In the genomic region with DNA sequence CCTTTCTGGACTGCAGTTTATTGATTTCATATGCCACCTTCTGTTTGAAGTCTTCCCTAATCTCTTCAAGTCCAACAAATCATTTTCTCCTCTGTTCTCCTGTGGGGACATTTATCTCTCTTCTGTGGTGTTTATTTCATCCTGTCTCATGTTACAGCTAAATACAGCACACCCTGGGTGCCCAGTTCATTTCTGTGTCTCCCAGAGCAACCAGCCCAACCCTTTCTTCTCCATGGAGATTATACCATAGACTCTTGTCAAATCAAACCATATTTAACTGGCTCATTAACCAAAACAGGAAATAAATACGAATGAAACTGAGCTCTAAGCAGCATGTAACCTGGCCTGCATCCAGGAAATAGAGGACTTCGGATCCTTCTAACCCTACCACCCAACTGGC, we compare ENCODE assay signal across 15 cellular contexts. TPM values are rescaled to one million over a fixed set of nuclear protein-coding genes. Genes with fewer than 3 reads are reported as not detected.
A peak's percentile ranks its signal among the peaks of the same experiment; 100 is the strongest.
DNase-seq lines count a peak whose midpoint lies in the region; ATAC-seq and TF ChIP-seq lines count a peak whose summit lies in the region.
"Had no signal": no experiment of that assay in that cellular context is flagged by ENCODE, and none has a peak within 500 bp of the region (broad histone marks: within the 10 kb centered on the region; RNA-seq: fewer than 3 reads in every experiment).

A gene with protein sequence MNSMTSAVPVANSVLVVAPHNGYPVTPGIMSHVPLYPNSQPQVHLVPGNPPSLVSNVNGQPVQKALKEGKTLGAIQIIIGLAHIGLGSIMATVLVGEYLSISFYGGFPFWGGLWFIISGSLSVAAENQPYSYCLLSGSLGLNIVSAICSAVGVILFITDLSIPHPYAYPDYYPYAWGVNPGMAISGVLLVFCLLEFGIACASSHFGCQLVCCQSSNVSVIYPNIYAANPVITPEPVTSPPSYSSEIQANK (plus strand): TSS at position 331 of the 400 bp plus-strand sequence. CDS start 1,249 bp downstream, outside the sequence.

- no peak for TF ChIP-seq CTCF in body of pancreas (IDR thresholded peaks at IDR 0.05)

- H3K36me3 ChIP-seq in body of pancreas (replicated peaks in 1 of 2; ENCODE audit: insufficient read depth in 1 of 2, low read depth in 2 of 2) (no peaks in the 10 kb centered on the region), skeletal muscle tissue (ENCODE audit: control insufficient read depth in 3 of 3, insufficient read depth in 3 of 3, low read length in 3 of 3) (no peaks in the 10 kb centered on the region)
- H3K36me3 ChIP-seq: heart right ventricle, left lung had no signal

- H3K9me3 ChIP-seq in body of pancreas = no peaks in the 10 kb centered on the region
- no peaks in the 10 kb centered on the region for H3K9me3 ChIP-seq in skeletal muscle tissue (ENCODE audit: control insufficient read depth in 3 of 3, low read length in 3 of 3)
- H3K9me3 ChIP-seq: left lung had no signal

- H3K27ac ChIP-seq in body of pancreas (peak within 1 kb of the TSS; percentile 28 to 59 (median 44)), skeletal muscle tissue (ENCODE audit: low read depth, low read length) (peak within 1 kb of the TSS; percentile 3)
- H3K27ac ChIP-seq: heart right ventricle, left lung had no signal

- H3K4me1 ChIP-seq in body of pancreas (peaks cover 52% of the 10 kb centered on the region), skeletal muscle tissue (ENCODE audit: control insufficient read depth in 3 of 3, insufficient read depth in 3 of 3, low read length in 3 of 3) (peaks cover 0 to 13% (median 0%) of the 10 kb centered on the region in 3 donors)
- H3K4me1 ChIP-seq: heart right ventricle had no signal

- H3K27me3 ChIP-seq in body of pancreas (no peaks in the 10 kb centered on the region), skeletal muscle tissue (ENCODE audit: control insufficient read depth in 3 of 3, insufficient read depth in 3 of 3, low read length in 3 of 3) (no peaks in the 10 kb centered on the region)
- H3K27me3 ChIP-seq: heart right ventricle, left lung had no signal

- ATAC-seq in body of pancreas (peak; percentile 73), GM18520 (IDR thresholded peaks at IDR 0.05; ENCODE audit: unreplicated experiment) (no peak), HG03469 (IDR thresholded peaks at IDR 0.05; ENCODE audit: unreplicated experiment) (no peak)
- ATAC-seq: activated CD8-positive, alpha-beta T cell treated with anti-CD3 and anti-CD28 coated beads for 36 hours; heart right ventricle; left lung had no signal

- WGBS in body of pancreas, 2 donors = 0% methylated on average over 2 of the region's 2 CpGs

- no peak for TF ChIP-seq POLR2A in body of pancreas (IDR thresholded peaks at IDR 0.05)

- intact Hi-C loops in body of pancreas (cut with DNase I) = no loop called here

- peak within 1 kb of the TSS in 1 of 3 donors; percentile 34 for H3K9ac ChIP-seq in skeletal muscle tissue (ENCODE audit: low read depth in 1 of 3, low read length in 3 of 3)

- DNase-seq in HT1080 (ENCODE audit: low read depth) = peak; percentile 1
- peak; percentile 95 to 99 for DNase-seq in NCI-H2081 (lab: John Stamatoyannopoulos, UW)
- peak; percentile 30 to 62 (median 53) for DNase-seq in body of pancreas
- no peak for DNase-seq in GDM1 (lab: John Stamatoyannopoulos, UW)
- DNase-seq: activated CD8-positive, alpha-beta T cell treated with anti-CD3 and anti-CD28 coated beads for 36 hours; activated gamma-delta T cell; CD4-positive, alpha-beta memory T cell; heart right ventricle; left lung; substantia nigra had no signal

- H3K4me3 ChIP-seq in body of pancreas (no peak within 1 kb of the TSS), skeletal muscle tissue (ENCODE audit: low read length in 3 of 3) (peak within 1 kb of the TSS in 1 of 3 donors; percentile 25)
- H3K4me3 ChIP-seq: heart right ventricle, left lung, smooth muscle cell had no signal

RNA-seq across cellular contexts. Expression of the gene that starts here (rescaled TPM):
- not detected in 2 replicates for total RNA-seq in HT1080 (2014; rRNA removed; shearing (Covaris generic))
- not detected in 2 replicates for polyA plus RNA-seq in HT1080 (2015; cell fraction: cytosol; rRNA removed)
- polyA plus RNA-seq in HT1080 (2015; cell fraction: nucleus; rRNA removed) = not detected in 2 replicates
- total RNA-seq in body of pancreas (1 to 10 TPM in 1 of 2 donors, not detected in 1; 6.5 TPM), skeletal muscle tissue (3.7 TPM)
- total RNA-seq: activated CD8-positive, alpha-beta T cell treated with anti-CD3 and anti-CD28 coated beads for 36 hours; CD4-positive, alpha-beta memory T cell; heart right ventricle; smooth muscle cell had no signal
- polyA plus RNA-seq: CD4-positive, alpha-beta memory T cell; heart right ventricle; IgD-negative memory B cell; smooth muscle cell had no signal

Comparison
In these comparisons a context has a peak if more than half of its experiments do, and no peak if none do; other contexts are left out.
1. Peak in DNase-seq in HT1080; RNA of the gene not detected or under 1 TPM.